In the genomic region with DNA sequence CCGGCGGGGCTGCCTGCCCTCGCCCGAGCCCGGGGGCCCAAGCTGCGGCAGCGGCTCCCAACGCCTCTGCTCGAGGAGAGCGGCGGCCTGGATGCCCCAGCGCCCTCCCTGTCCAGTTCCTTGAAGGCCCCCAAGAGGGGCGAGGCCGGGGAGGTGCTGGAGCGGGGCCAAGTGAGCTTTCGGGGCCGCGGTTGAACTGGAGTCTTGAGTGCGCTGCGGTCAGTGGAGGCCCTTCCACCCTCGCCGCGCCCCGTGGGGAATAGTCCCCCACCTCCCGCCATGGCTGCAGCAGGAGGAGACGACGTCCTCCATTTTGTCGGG, we compare ENCODE assay signal across 8 cellular contexts. TPM values are rescaled to one million over a fixed set of nuclear protein-coding genes. Genes with fewer than 3 reads are reported as not detected.
DNase-seq lines count a peak whose midpoint lies in the region; ATAC-seq lines count a peak whose summit lies in the region.

No MANE protein-coding gene starts in this region.

- peak overlapping the region; percentile 89 for H3K56ac ChIP-seq in mesendoderm (ENCODE audit: low read length)

- peak overlapping the region; percentile 54 for H2BK5ac ChIP-seq in mesendoderm (ENCODE audit: low read length)

- peak overlapping the region; percentile 80 for H3K23ac ChIP-seq in mesendoderm (ENCODE audit: low read length)

- H3K4me1 ChIP-seq in ectodermal cell (ENCODE audit: control insufficient read depth, insufficient read depth, low read length) (peaks cover 13% of the 10 kb centered on the region), mesendoderm (ENCODE audit: control insufficient read depth, low read depth, low read length) (no peaks in the 10 kb centered on the region)

- no peak overlapping the region for H4K8ac ChIP-seq in mesendoderm (ENCODE audit: low read depth, low read length)

- peak overlapping the region; percentile 94 for H3K18ac ChIP-seq in mesendoderm (ENCODE audit: low read length)

- 17 to 19% methylated on average over 28 of the region's 28 CpGs for WGBS in ectodermal cell, 2 experiments
- WGBS in mesendoderm (ENCODE audit: extremely low coverage, insufficient coverage, low lambda C conversion rate), result no CpG with 5 or more reads among the region's 28 CpGs

- peak overlapping the region; percentile 85 for H3K27ac ChIP-seq in ectodermal cell (ENCODE audit: insufficient read depth, low read depth, low read length, poor library complexity, severe bottlenecking)
- H3K27ac ChIP-seq in mesendoderm (ENCODE audit: low read depth, low read length), result peak overlapping the region; percentile 92

- no peaks in the 10 kb centered on the region for H3K27me3 ChIP-seq in ectodermal cell (ENCODE audit: control insufficient read depth, insufficient read depth, low read length, poor library complexity, severe bottlenecking)
- no peaks in the 10 kb centered on the region for H3K27me3 ChIP-seq in mesendoderm (ENCODE audit: insufficient read depth, low read length, poor library complexity)

- peak overlapping the region; percentile 82 for H3K4ac ChIP-seq in mesendoderm (ENCODE audit: low read depth, low read length)

- no peak overlapping the region for H2BK120ac ChIP-seq in mesendoderm (ENCODE audit: low read depth, low read length)

- H3K4me3 ChIP-seq in ectodermal cell (ENCODE audit: insufficient read depth, low read depth, low read length) (peak overlapping the region; percentile 80), mesendoderm (ENCODE audit: low read length) (peak overlapping the region; percentile 35)

- H2BK15ac ChIP-seq in mesendoderm (replicated peaks; ENCODE audit: low read depth), result no peak overlapping the region

- ATAC-seq in HG02571 (IDR thresholded peaks at IDR 0.05; ENCODE audit: unreplicated experiment), result peak; percentile 24

- H4K5ac ChIP-seq in mesendoderm (ENCODE audit: low read length), result no peak overlapping the region

- no peaks in the 10 kb centered on the region for H3K9me3 ChIP-seq in ectodermal cell (ENCODE audit: control insufficient read depth, low read length)

- H3K36me3 ChIP-seq in ectodermal cell (ENCODE audit: control insufficient read depth, insufficient read depth, low read length), result peaks cover 1% of the 10 kb centered on the region
- no peaks in the 10 kb centered on the region for H3K36me3 ChIP-seq in mesendoderm (ENCODE audit: control insufficient read depth, insufficient read depth, low read length)

- peaks cover 16% of the 10 kb centered on the region for H3K79me2 ChIP-seq in mesendoderm (ENCODE audit: control insufficient read depth, insufficient read depth, low read length)

- DNase-seq in NCI-H446 (lab: John Stamatoyannopoulos, UW) (peak; percentile 81 to 84), NCI-H446 treated with DMSO at 0.1 percent for 48 hours (lab: John Stamatoyannopoulos, UW) (no peak), NCI-H146 (lab: John Stamatoyannopoulos, UW) (peak; percentile 74), mesendoderm (peak; percentile 84)
- peak; percentile 35 for DNase-seq in activated CD4-positive, alpha-beta T cell treated with anti-CD3 and anti-CD28 coated beads for 1 hour
- peak; percentile 23 for DNase-seq in stimulated activated CD8-positive, alpha-beta memory T cell treated with anti-CD3 and anti-CD28 coated beads, Interleukin-7, amount 100 ng/mL, for 24 hours (ENCODE audit: low read depth)

- peak overlapping the region; percentile 90 for H3K9ac ChIP-seq in mesendoderm (ENCODE audit: low read length)

- peak overlapping the region; percentile 46 for H3K4me2 ChIP-seq in mesendoderm (ENCODE audit: low read length)

- H3K79me1 ChIP-seq in mesendoderm (ENCODE audit: low read length), result peaks cover 1% of the 10 kb centered on the region

- H2AK5ac ChIP-seq in mesendoderm (ENCODE audit: low read length), result no peak overlapping the region

RNA-seq across cellular contexts. Expression of a gene that starts 0.5 kb away (rescaled TPM):
- 14.8 TPM for polyA plus RNA-seq in ectodermal cell (2013, experiment 1 of 4)
- 17.7 TPM for polyA plus RNA-seq in ectodermal cell (2013, experiment 2 of 4)
- 17.8 TPM for polyA plus RNA-seq in ectodermal cell (2013, experiment 3 of 4)
- 18.4 TPM for polyA plus RNA-seq in ectodermal cell (2013, experiment 4 of 4)
- 8.9 TPM for polyA plus RNA-seq in mesendoderm (2013, experiment 1 of 2)
- 8.6 TPM for polyA plus RNA-seq in mesendoderm (2013, experiment 2 of 2)
